Comparison of ENCODE assay signal across 2 cellular contexts in genomic region chr17:76189741-76190140, GRCh38.
TF ChIP-seq lines count a peak whose summit lies in the region.

No MANE protein-coding gene starts in this region.

TF ChIP-seq in GM12891, 5 proteins besides CTCF, POLR2A, EP300 and RAD21:
- no peak for TF ChIP-seq PAX5 (IDR thresholded peaks at IDR 0.05; ENCODE audit: insufficient read depth, low read length, severe bottlenecking)
- TF ChIP-seq POU2F2 (IDR thresholded peaks at IDR 0.05; ENCODE audit: low read depth, low read length), result no peak
- TF ChIP-seq POLR2AphosphoS5 (IDR thresholded peaks at IDR 0.05; ENCODE audit: low read depth, low read length), result no peak
- no peak for TF ChIP-seq SPI1 (IDR thresholded peaks at IDR 0.05; ENCODE audit: low read depth, low read length)
- TF ChIP-seq TAF1 (IDR thresholded peaks at IDR 0.05; ENCODE audit: low read depth, low read length), result no peak

TF ChIP-seq in H1, 55 proteins besides CTCF, POLR2A, EP300 and RAD21:
- TF ChIP-seq SP1 (IDR thresholded peaks at IDR 0.05; ENCODE audit: low read depth, low read length) (no peak), MAX (IDR thresholded peaks at IDR 0.05) (0 out of 2 replicates have a peak, but pooled peaks have one; percentile 17)
